1 cellular context compared by ENCODE assay signal in the genomic region with DNA sequence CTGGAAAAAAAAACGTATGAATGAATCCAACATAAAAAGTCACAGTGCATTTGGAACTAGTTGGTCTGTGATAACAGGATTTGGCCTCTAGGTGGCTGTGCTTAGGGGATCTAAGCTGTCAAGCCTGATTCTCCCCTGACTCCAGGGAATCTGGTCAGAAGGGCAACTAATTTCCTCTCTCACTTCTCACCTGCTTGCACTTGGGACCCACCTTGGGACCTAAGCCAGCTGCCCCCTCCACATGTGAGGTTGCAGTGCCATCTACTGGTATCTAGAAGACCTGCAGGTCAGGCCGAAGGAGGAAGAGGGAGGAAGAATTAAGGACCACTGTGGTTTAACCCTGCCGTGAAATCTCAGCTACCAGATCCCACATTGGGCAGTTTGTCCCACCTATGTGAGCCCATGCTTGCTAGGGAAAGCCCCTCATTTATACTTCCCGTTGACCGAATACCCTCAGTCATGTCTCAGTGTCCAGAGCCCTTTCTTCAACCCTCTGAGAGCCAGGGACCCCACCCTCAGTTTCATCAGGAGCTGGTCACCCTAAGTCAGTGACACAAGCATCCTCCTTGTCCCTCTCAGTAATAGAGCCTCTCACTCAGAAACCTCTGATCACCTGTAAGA.
A peak's percentile ranks its signal among the peaks of the same experiment; 100 is the strongest.
TF ChIP-seq lines count a peak whose summit lies in the region.

No MANE protein-coding gene starts in this region.

TF ChIP-seq in HepG2, 621 proteins besides CTCF, POLR2A, EP300 and RAD21 (continued from another document and continues in another):
- TF ChIP-seq, protein P1, sequence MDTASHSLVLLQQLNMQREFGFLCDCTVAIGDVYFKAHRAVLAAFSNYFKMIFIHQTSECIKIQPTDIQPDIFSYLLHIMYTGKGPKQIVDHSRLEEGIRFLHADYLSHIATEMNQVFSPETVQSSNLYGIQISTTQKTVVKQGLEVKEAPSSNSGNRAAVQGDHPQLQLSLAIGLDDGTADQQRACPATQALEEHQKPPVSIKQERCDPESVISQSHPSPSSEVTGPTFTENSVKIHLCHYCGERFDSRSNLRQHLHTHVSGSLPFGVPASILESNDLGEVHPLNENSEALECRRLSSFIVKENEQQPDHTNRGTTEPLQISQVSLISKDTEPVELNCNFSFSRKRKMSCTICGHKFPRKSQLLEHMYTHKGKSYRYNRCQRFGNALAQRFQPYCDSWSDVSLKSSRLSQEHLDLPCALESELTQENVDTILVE (CRISPR knock-in tag; IDR thresholded peaks at IDR 0.05), result no peak
- TF ChIP-seq SRSF1 (optimal IDR thresholded peaks at IDR 0.05; ENCODE audit: low read depth, low read length), result no peak
- peak; percentile 33; the same call in 1 of the 2 replicates for TF ChIP-seq ZNF501 (CRISPR knock-in tag; IDR thresholded peaks at IDR 0.05)
- no peak for TF ChIP-seq ZNF589 (CRISPR knock-in tag; conservative IDR thresholded peaks at IDR 0.05)
- TF ChIP-seq SALL2 (CRISPR knock-in tag; IDR thresholded peaks at IDR 0.05), result no peak
- peak; percentile 41; the same call in 1 of the 2 replicates for TF ChIP-seq RXRA (CRISPR knock-in tag; IDR thresholded peaks at IDR 0.05)
- TF ChIP-seq, protein P2, sequence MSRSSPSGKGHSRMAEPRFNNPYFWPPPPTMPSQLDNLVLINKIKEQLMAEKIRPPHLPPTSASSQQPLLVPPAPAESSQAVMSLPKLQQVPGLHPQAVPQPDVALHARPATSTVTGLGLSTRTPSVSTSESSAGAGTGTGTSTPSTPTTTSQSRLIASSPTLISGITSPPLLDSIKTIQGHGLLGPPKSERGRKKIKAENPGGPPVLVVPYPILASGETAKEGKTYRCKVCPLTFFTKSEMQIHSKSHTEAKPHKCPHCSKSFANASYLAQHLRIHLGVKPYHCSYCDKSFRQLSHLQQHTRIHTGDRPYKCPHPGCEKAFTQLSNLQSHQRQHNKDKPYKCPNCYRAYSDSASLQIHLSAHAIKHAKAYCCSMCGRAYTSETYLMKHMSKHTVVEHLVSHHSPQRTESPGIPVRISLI (CRISPR knock-in tag; IDR thresholded peaks at IDR 0.05; ENCODE audit: borderline replicate concordance), result no peak
- peak; percentile 29; the same call in 1 of the 2 replicates for TF ChIP-seq GABPB1 (CRISPR knock-in tag; IDR thresholded peaks at IDR 0.05)
- peak; percentile 28; the same call in 1 of the 2 replicates for TF ChIP-seq REPIN1 (CRISPR knock-in tag; IDR thresholded peaks at IDR 0.05; ENCODE audit: borderline replicate concordance, low read depth)
- TF ChIP-seq MIER3 (CRISPR knock-in tag; IDR thresholded peaks at IDR 0.05; ENCODE audit: borderline replicate concordance), result peak; percentile 56; the same call in 1 of the 2 replicates
- TF ChIP-seq, protein P3, sequence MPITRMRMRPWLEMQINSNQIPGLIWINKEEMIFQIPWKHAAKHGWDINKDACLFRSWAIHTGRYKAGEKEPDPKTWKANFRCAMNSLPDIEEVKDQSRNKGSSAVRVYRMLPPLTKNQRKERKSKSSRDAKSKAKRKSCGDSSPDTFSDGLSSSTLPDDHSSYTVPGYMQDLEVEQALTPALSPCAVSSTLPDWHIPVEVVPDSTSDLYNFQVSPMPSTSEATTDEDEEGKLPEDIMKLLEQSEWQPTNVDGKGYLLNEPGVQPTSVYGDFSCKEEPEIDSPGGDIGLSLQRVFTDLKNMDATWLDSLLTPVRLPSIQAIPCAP (CRISPR knock-in tag; IDR thresholded peaks at IDR 0.05; ENCODE audit: low read depth), result no peak
- TF ChIP-seq THYN1 (CRISPR knock-in tag; IDR thresholded peaks at IDR 0.05; ENCODE audit: borderline replicate concordance, low read depth), result no peak
- TF ChIP-seq, protein P4, sequence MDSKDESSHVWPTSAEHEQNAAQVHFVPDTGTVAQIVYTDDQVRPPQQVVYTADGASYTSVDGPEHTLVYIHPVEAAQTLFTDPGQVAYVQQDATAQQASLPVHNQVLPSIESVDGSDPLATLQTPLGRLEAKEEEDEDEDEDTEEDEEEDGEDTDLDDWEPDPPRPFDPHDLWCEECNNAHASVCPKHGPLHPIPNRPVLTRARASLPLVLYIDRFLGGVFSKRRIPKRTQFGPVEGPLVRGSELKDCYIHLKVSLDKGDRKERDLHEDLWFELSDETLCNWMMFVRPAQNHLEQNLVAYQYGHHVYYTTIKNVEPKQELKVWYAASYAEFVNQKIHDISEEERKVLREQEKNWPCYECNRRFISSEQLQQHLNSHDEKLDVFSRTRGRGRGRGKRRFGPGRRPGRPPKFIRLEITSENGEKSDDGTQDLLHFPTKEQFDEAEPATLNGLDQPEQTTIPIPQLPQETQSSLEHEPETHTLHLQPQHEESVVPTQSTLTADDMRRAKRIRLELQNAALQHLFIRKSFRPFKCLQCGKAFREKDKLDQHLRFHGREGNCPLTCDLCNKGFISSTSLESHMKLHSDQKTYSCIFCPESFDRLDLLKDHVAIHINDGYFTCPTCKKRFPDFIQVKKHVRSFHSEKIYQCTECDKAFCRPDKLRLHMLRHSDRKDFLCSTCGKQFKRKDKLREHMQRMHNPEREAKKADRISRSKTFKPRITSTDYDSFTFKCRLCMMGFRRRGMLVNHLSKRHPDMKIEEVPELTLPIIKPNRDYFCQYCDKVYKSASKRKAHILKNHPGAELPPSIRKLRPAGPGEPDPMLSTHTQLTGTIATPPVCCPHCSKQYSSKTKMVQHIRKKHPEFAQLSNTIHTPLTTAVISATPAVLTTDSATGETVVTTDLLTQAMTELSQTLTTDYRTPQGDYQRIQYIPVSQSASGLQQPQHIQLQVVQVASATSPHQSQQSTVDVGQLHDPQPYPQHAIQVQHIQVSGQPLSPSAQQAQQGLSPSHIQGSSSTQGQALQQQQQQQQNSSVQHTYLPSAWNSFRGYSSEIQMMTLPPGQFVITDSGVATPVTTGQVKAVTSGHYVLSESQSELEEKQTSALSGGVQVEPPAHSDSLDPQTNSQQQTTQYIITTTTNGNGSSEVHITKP (CRISPR knock-in tag; IDR thresholded peaks at IDR 0.05; ENCODE audit: low read depth), result no peak
- no peak for TF ChIP-seq MTF2 (CRISPR knock-in tag; IDR thresholded peaks at IDR 0.05; ENCODE audit: borderline replicate concordance)
- TF ChIP-seq ELF3 (CRISPR knock-in tag; IDR thresholded peaks at IDR 0.05), result no peak
- no peak for TF ChIP-seq IKZF1 (IDR thresholded peaks at IDR 0.05)
- TF ChIP-seq, protein P5, sequence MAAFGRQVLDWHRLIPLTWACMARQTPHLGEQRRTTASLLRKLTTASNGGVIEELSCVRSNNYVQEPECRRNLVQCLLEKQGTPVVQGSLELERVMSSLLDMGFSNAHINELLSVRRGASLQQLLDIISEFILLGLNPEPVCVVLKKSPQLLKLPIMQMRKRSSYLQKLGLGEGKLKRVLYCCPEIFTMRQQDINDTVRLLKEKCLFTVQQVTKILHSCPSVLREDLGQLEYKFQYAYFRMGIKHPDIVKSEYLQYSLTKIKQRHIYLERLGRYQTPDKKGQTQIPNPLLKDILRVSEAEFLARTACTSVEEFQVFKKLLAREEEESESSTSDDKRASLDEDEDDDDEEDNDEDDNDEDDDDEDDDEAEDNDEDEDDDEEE (CRISPR knock-in tag; IDR thresholded peaks at IDR 0.05), result no peak
- 0 out of 2 replicates have a peak, but pooled peaks have one; percentile 27 for TF ChIP-seq KMT2A (CRISPR knock-in tag; IDR thresholded peaks at IDR 0.05)
- TF ChIP-seq SNRNP70 (IDR thresholded peaks at IDR 0.05; ENCODE audit: low read depth, low read length), result no peak
- TF ChIP-seq, protein P6, sequence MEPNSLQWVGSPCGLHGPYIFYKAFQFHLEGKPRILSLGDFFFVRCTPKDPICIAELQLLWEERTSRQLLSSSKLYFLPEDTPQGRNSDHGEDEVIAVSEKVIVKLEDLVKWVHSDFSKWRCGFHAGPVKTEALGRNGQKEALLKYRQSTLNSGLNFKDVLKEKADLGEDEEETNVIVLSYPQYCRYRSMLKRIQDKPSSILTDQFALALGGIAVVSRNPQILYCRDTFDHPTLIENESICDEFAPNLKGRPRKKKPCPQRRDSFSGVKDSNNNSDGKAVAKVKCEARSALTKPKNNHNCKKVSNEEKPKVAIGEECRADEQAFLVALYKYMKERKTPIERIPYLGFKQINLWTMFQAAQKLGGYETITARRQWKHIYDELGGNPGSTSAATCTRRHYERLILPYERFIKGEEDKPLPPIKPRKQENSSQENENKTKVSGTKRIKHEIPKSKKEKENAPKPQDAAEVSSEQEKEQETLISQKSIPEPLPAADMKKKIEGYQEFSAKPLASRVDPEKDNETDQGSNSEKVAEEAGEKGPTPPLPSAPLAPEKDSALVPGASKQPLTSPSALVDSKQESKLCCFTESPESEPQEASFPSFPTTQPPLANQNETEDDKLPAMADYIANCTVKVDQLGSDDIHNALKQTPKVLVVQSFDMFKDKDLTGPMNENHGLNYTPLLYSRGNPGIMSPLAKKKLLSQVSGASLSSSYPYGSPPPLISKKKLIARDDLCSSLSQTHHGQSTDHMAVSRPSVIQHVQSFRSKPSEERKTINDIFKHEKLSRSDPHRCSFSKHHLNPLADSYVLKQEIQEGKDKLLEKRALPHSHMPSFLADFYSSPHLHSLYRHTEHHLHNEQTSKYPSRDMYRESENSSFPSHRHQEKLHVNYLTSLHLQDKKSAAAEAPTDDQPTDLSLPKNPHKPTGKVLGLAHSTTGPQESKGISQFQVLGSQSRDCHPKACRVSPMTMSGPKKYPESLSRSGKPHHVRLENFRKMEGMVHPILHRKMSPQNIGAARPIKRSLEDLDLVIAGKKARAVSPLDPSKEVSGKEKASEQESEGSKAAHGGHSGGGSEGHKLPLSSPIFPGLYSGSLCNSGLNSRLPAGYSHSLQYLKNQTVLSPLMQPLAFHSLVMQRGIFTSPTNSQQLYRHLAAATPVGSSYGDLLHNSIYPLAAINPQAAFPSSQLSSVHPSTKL (CRISPR knock-in tag; IDR thresholded peaks at IDR 0.05), result peak; percentile 76
- TF ChIP-seq ZNF564 (CRISPR knock-in tag; IDR thresholded peaks at IDR 0.05), result no peak
- no peak for TF ChIP-seq NR2C2 (CRISPR knock-in tag; IDR thresholded peaks at IDR 0.05; ENCODE audit: borderline replicate concordance)
- peak; percentile 63; the same call in 1 of the 2 replicates for TF ChIP-seq ZMYM3 (CRISPR knock-in tag; IDR thresholded peaks at IDR 0.05)
- TF ChIP-seq FOXA1 (IDR thresholded peaks at IDR 0.05), result no peak
- TF ChIP-seq FOXA1 (CRISPR knock-in tag; IDR thresholded peaks at IDR 0.05), result 0 out of 2 replicates have a peak, but pooled peaks have one; percentile 9
- no peak for TF ChIP-seq ZNF747 (CRISPR knock-in tag; IDR thresholded peaks at IDR 0.05; ENCODE audit: borderline replicate concordance)
- TF ChIP-seq BCL6 (CRISPR knock-in tag; IDR thresholded peaks at IDR 0.05), result peak; percentile 74
- TF ChIP-seq, protein P7, sequence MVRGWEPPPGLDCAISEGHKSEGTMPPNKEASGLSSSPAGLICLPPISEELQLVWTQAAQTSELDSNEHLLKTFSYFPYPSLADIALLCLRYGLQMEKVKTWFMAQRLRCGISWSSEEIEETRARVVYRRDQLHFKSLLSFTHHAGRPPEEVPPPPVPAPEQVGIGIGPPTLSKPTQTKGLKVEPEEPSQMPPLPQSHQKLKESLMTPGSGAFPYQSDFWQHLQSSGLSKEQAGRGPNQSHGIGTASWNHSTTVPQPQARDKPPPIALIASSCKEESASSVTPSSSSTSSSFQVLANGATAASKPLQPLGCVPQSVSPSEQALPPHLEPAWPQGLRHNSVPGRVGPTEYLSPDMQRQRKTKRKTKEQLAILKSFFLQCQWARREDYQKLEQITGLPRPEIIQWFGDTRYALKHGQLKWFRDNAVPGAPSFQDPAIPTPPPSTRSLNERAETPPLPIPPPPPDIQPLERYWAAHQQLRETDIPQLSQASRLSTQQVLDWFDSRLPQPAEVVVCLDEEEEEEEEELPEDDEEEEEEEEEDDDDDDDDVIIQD (CRISPR knock-in tag; IDR thresholded peaks at IDR 0.05; ENCODE audit: low read depth), result 0 out of 2 replicates have a peak, but pooled peaks have one; percentile 51
- TF ChIP-seq KAT8 (CRISPR knock-in tag; IDR thresholded peaks at IDR 0.05), result peak; percentile 56
- TF ChIP-seq NFE2 (CRISPR knock-in tag; IDR thresholded peaks at IDR 0.05), result no peak
- TF ChIP-seq NR2F2 (IDR thresholded peaks at IDR 0.05; ENCODE audit: borderline replicate concordance, low read depth), result peak; percentile 34; the same call in 1 of the 2 replicates
- peak; percentile 52 for TF ChIP-seq FOXA3 (CRISPR knock-in tag; IDR thresholded peaks at IDR 0.05)
- TF ChIP-seq HCFC1 (IDR thresholded peaks at IDR 0.05; ENCODE audit: low read depth, low read length), result no peak
- peak; percentile 62; the same call in 1 of the 2 replicates for TF ChIP-seq ZNF136 (CRISPR knock-in tag; IDR thresholded peaks at IDR 0.05; ENCODE audit: low read depth)
- TF ChIP-seq, protein P8, sequence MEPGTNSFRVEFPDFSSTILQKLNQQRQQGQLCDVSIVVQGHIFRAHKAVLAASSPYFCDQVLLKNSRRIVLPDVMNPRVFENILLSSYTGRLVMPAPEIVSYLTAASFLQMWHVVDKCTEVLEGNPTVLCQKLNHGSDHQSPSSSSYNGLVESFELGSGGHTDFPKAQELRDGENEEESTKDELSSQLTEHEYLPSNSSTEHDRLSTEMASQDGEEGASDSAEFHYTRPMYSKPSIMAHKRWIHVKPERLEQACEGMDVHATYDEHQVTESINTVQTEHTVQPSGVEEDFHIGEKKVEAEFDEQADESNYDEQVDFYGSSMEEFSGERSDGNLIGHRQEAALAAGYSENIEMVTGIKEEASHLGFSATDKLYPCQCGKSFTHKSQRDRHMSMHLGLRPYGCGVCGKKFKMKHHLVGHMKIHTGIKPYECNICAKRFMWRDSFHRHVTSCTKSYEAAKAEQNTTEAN (CRISPR knock-in tag; conservative IDR thresholded peaks at IDR 0.05), result no peak
- TF ChIP-seq IRF2 (CRISPR knock-in tag; IDR thresholded peaks at IDR 0.05), result peak; percentile 54; the same call in 1 of the 2 replicates
- TF ChIP-seq ZNF180 (CRISPR knock-in tag; IDR thresholded peaks at IDR 0.05; ENCODE audit: borderline replicate concordance, low read depth), result no peak
- TF ChIP-seq ZBTB1 (CRISPR knock-in tag; IDR thresholded peaks at IDR 0.05; ENCODE audit: borderline replicate concordance), result no peak
- peak; percentile 64; the same call in 1 of the 2 replicates for TF ChIP-seq ETV5 (CRISPR knock-in tag; IDR thresholded peaks at IDR 0.05; ENCODE audit: borderline replicate concordance)
- no peak for TF ChIP-seq ZNF496 (CRISPR knock-in tag; IDR thresholded peaks at IDR 0.05; ENCODE audit: insufficient replicate concordance)
- no peak for TF ChIP-seq KAT7 (CRISPR knock-in tag; IDR thresholded peaks at IDR 0.05; ENCODE audit: borderline replicate concordance)
- TF ChIP-seq, protein P9, sequence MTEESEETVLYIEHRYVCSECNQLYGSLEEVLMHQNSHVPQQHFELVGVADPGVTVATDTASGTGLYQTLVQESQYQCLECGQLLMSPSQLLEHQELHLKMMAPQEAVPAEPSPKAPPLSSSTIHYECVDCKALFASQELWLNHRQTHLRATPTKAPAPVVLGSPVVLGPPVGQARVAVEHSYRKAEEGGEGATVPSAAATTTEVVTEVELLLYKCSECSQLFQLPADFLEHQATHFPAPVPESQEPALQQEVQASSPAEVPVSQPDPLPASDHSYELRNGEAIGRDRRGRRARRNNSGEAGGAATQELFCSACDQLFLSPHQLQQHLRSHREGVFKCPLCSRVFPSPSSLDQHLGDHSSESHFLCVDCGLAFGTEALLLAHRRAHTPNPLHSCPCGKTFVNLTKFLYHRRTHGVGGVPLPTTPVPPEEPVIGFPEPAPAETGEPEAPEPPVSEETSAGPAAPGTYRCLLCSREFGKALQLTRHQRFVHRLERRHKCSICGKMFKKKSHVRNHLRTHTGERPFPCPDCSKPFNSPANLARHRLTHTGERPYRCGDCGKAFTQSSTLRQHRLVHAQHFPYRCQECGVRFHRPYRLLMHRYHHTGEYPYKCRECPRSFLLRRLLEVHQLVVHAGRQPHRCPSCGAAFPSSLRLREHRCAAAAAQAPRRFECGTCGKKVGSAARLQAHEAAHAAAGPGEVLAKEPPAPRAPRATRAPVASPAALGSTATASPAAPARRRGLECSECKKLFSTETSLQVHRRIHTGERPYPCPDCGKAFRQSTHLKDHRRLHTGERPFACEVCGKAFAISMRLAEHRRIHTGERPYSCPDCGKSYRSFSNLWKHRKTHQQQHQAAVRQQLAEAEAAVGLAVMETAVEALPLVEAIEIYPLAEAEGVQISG (CRISPR knock-in tag; IDR thresholded peaks at IDR 0.05), result peak; percentile 27; the same call in 1 of the 2 replicates
